ENCODE assay signal across 24 cellular contexts in genomic region chr5:2253063-2253653, GRCh38.
"Had no signal": no experiment of that assay in that cellular context is flagged by ENCODE, and none has a peak within 500 bp of the region (broad histone marks: within the 10 kb centered on the region; RNA-seq: fewer than 3 reads in every experiment).

No MANE protein-coding gene starts in this region.

- H3K27ac Mint-ChIP-seq: naive B cell; natural killer cell; nephron progenitor cell; stimulated activated naive B cell treated with anti-CD40 and anti-IgM and Interleukin-4, amounts not matched to agents 10 μg/mL and 1 μg/mL and 100 μg/mL, for 72 hours had no signal

- H3K9me3 ChIP-seq: lower lobe of right lung, pancreas, prostate gland, stomach, testis, thyroid gland, transverse colon, upper lobe of left lung had no signal

- H3K4me2 ChIP-seq: hepatocyte had no signal

- H3K36me3 Mint-ChIP-seq: naive B cell; natural killer cell; stimulated activated naive B cell treated with anti-CD40 and anti-IgM and Interleukin-4, amounts not matched to agents 10 μg/mL and 1 μg/mL and 100 μg/mL, for 72 hours had no signal

- H3K4me3 ChIP-seq: heart right ventricle, hepatocyte, lower lobe of right lung, pancreas, prostate gland, skin epidermis, stomach, testis, thyroid gland, transverse colon, upper lobe of left lung had no signal

- H3K27me3 Mint-ChIP-seq: naive B cell; stimulated activated naive B cell treated with anti-CD40 and anti-IgM and Interleukin-4, amounts not matched to agents 10 μg/mL and 1 μg/mL and 100 μg/mL, for 72 hours had no signal

- H3K27ac ChIP-seq: heart right ventricle, hepatocyte, lower lobe of right lung, pancreas, prostate gland, skin epidermis, stomach, testis, thyroid gland, transverse colon, upper lobe of left lung had no signal

- H3K27me3 ChIP-seq: hepatocyte, pancreas, testis, thyroid gland, transverse colon, upper lobe of left lung had no signal

- H3K4me1 ChIP-seq: heart right ventricle, lower lobe of right lung, pancreas, prostate gland, stomach, testis, thyroid gland, transverse colon, upper lobe of left lung had no signal

- H3K4me3 Mint-ChIP-seq: natural killer cell; nephron progenitor cell; stimulated activated naive B cell treated with anti-CD40 and anti-IgM and Interleukin-4, amounts not matched to agents 10 μg/mL and 1 μg/mL and 100 μg/mL, for 72 hours had no signal

- H3K79me2 ChIP-seq: hepatocyte had no signal

- H3K9me3 Mint-ChIP-seq: natural killer cell had no signal

- H3K36me3 ChIP-seq: heart right ventricle, lower lobe of right lung, pancreas, prostate gland, stomach, thyroid gland, transverse colon, upper lobe of left lung had no signal

- H3K4me1 Mint-ChIP-seq: naive B cell; natural killer cell; stimulated activated naive B cell treated with anti-CD40 and anti-IgM and Interleukin-4, amounts not matched to agents 10 μg/mL and 1 μg/mL and 100 μg/mL, for 72 hours had no signal

- DNase-seq: heart right ventricle; islet precursor cell; lower lobe of right lung; mammary epithelial cell; mesenchymal stem cell; naive B cell; natural killer cell; nephron progenitor cell; nucleus accumbens; pancreas; stimulated activated CD4-positive, alpha-beta T cell treated with anti-CD3 and anti-CD28 coated beads, Interleukin-12 subunit alpha, Interleukin-12 subunit beta, amount 100 ng/mL, for 4 hours; stimulated activated CD4-positive, alpha-beta T cell treated with anti-CD3 and anti-CD28 coated beads, Interleukin-15, amount 100 ng/mL, for 24 hours; stimulated activated CD4-positive, alpha-beta T cell treated with anti-CD3 and anti-CD28 coated beads, Interleukin-2, amount 100 ng/mL, for 24 hours; stimulated activated CD4-positive, alpha-beta T cell treated with anti-CD3 and anti-CD28 coated beads, Interleukin-4, amount 100 ng/mL, for 1 hour; stimulated activated naive B cell treated with anti-CD40 and anti-IgM and Interleukin-4, amounts not matched to agents 10 μg/mL and 1 μg/mL and 100 μg/mL, for 72 hours; stimulated activated naive CD8-positive, alpha-beta T cell treated with anti-CD3 and anti-CD28 coated beads, Interleukin-15, Interleukin-2, amounts not matched to agents 100 U/mL and 50 U/mL, for 24 hours; stomach; testis; thyroid gland; transverse colon; upper lobe of left lung had no signal

- H2AFZ ChIP-seq: hepatocyte had no signal
